In genomic region chr6:35376282-35376681, GRCh38 we compare ENCODE assay signal across 1 cellular context.
TF ChIP-seq lines count a peak whose summit lies in the region.

No MANE protein-coding gene starts in this region.

TF ChIP-seq in GM23338, 12 proteins besides CTCF, POLR2A, EP300 and RAD21 (continued from another document):
- TF ChIP-seq ZNF462 (CRISPR knock-in tag; IDR thresholded peaks at IDR 0.05) (no peak), JUNB (IDR thresholded peaks at IDR 0.05; ENCODE audit: unreplicated experiment) (no peak)
TF ChIP-seq in GM23338: peak in this region for 0.
